In genomic region chr6:57267586-57268293, GRCh38 we compare ENCODE assay signal across 8 cellular contexts. TPM values are rescaled to one million over a fixed set of nuclear protein-coding genes. Genes with fewer than 3 reads are reported as not detected.
DNase-seq lines count a peak whose midpoint lies in the region; ATAC-seq, FAIRE-seq and TF ChIP-seq lines count a peak whose summit lies in the region.

No MANE protein-coding gene starts in this region.

- peak; percentile 31 for TF ChIP-seq CTCF in Calu3 (IDR thresholded peaks at IDR 0.05; ENCODE audit: unreplicated experiment)
- TF ChIP-seq CTCF in HFF-Myc (IDR thresholded peaks at IDR 0.05; ENCODE audit: low read depth, low read length, missing control alignments), result peak; percentile 62
- TF ChIP-seq CTCF in RWPE2 (IDR thresholded peaks at IDR 0.05; ENCODE audit: poor library complexity, severe bottlenecking), result peak; percentile 84
- peak; percentile 55 to 75 for TF ChIP-seq CTCF in mammary epithelial cell (conservative IDR thresholded peaks at IDR 0.05 in 1 of 2, IDR thresholded peaks at IDR 0.05 in 1 of 2; ENCODE audit: extremely low read depth in 1 of 2, insufficient read depth in 1 of 2, low read depth in 1 of 2, low read length in 2 of 2)
- TF ChIP-seq CTCF in liver (IDR thresholded peaks at IDR 0.05; ENCODE audit: low read depth, low read length, missing input control), result peak; percentile 24

- dilution Hi-C loops in mammary epithelial cell (cut with HindIII; ENCODE audit: low sequenced_read_pairs), result no loop called here

- H3K9me3 ChIP-seq in RWPE2 (ENCODE audit: severe bottlenecking) (no peaks in the 10 kb centered on the region), mammary epithelial cell (replicated peaks; ENCODE audit: insufficient read depth, low read length) (no peaks in the 10 kb centered on the region), liver (ENCODE audit: control insufficient read depth in 4 of 4, low read length in 3 of 4) (no peaks in the 10 kb centered on the region)

- intact Hi-C loops in Calu3 (cut with micrococcal nuclease; ENCODE audit: unreplicated experiment) (loop anchor here (1.0 to 2.0 kb wide), 2 partner anchors 45 to 49 kb away; partner anchors contain the start of gene RAB23), mammary epithelial cell (cut with micrococcal nuclease) (loop anchor here (1.0 kb wide), 1 partner anchor 49 kb away; no protein-coding TSS in a partner anchor)

- H3K4me3 ChIP-seq in HFF-Myc (replicated peaks; ENCODE audit: low read depth, low read length), result no peak overlapping the region
- no peak overlapping the region for H3K4me3 ChIP-seq in RWPE2 (ENCODE audit: severe bottlenecking)
- no peak overlapping the region for H3K4me3 ChIP-seq in mammary epithelial cell (replicated peaks in 1 of 3; ENCODE audit: insufficient read depth in 1 of 3, low read depth in 2 of 3, low read length in 3 of 3)
- H3K4me3 ChIP-seq in liver (ENCODE audit: low read depth in 1 of 3, low read length in 3 of 3), result no peak overlapping the region

- H4K20me1 ChIP-seq in mammary epithelial cell (ENCODE audit: insufficient read depth, low read length), result no peaks in the 10 kb centered on the region

- WGBS in mammary epithelial cell (ENCODE audit: low coverage, missing lambda C conversion rate), result 72% methylated on average over 9 of the region's 10 CpGs
- 86% methylated on average over 10 of the region's 10 CpGs for WGBS in liver

- peak overlapping the region; percentile 75 for H3K27ac ChIP-seq in RWPE2 (ENCODE audit: poor library complexity, severe bottlenecking)
- peak overlapping the region; percentile 24 for H3K27ac ChIP-seq in mammary epithelial cell (ENCODE audit: insufficient read depth, low read depth, low read length)
- no peak overlapping the region for H3K27ac ChIP-seq in liver (ENCODE audit: low read depth in 1 of 2, low read length in 2 of 2)

- no peak for FAIRE-seq in GM12891 (lab: Jason Lieb, UNC)

- no peaks in the 10 kb centered on the region for H3K4me1 Mint-ChIP-seq in Calu3 (ENCODE audit: low read depth, unreplicated experiment)

- no peaks in the 10 kb centered on the region for H3K36me3 ChIP-seq in RWPE2 (ENCODE audit: low read depth)
- H3K36me3 ChIP-seq in mammary epithelial cell (ENCODE audit: insufficient read depth, low read length), result no peaks in the 10 kb centered on the region
- H3K36me3 ChIP-seq in liver (ENCODE audit: control insufficient read depth in 4 of 4, insufficient read depth in 3 of 4, low read depth in 1 of 4, low read length in 3 of 4), result no peaks in the 10 kb centered on the region

- BruUV-seq in Calu3 (replicated peaks; lab: Mats Ljungman, UMichigan) (no TSS peak), mammary epithelial cell (replicated peaks; lab: Mats Ljungman, UMichigan) (no TSS peak)

- peaks cover 12% of the 10 kb centered on the region for H3K27me3 Mint-ChIP-seq in Calu3 (ENCODE audit: unreplicated experiment)

- ATAC-seq in RWPE2 (ENCODE audit: low read depth) (peak; percentile 100), GM18870 (IDR thresholded peaks at IDR 0.05; ENCODE audit: unreplicated experiment) (no peak)

- no peaks in the 10 kb centered on the region for H3K9me3 Mint-ChIP-seq in Calu3 (ENCODE audit: low read depth, unreplicated experiment)

- CTCF ChIA-PET in Calu3 (lab: Charles Lee) (no interaction called here), mammary epithelial cell (lab: Charles Lee; ENCODE audit: low non-redundant PET) (interaction anchor here (0.6 to 0.7 kb wide), 2 partner anchors 47 to 624 kb away, joined by 4 read pairs; no protein-coding TSS in a partner anchor)

- H3K79me2 ChIP-seq in mammary epithelial cell (ENCODE audit: insufficient read depth, low read length), result no peaks in the 10 kb centered on the region

- TF ChIP-seq POLR2A in GM12891 (IDR thresholded peaks at IDR 0.05; ENCODE audit: low read depth, low read length), result no peak

- H3K4me1 ChIP-seq in RWPE2 (ENCODE audit: insufficient read depth, poor library complexity, severe bottlenecking), result peaks cover 24% of the 10 kb centered on the region
- peaks cover 14% of the 10 kb centered on the region for H3K4me1 ChIP-seq in mammary epithelial cell (ENCODE audit: insufficient read depth, low read length)
- no peaks in the 10 kb centered on the region for H3K4me1 ChIP-seq in liver (ENCODE audit: control insufficient read depth in 4 of 4, insufficient read depth in 4 of 4, low read length in 3 of 4)

- no peaks in the 10 kb centered on the region for H3K36me3 Mint-ChIP-seq in Calu3 (ENCODE audit: insufficient read depth, unreplicated experiment)

- no peak overlapping the region for H3K27ac Mint-ChIP-seq in Calu3 (ENCODE audit: unreplicated experiment)

- peak overlapping the region; percentile 34 for H2AFZ ChIP-seq in mammary epithelial cell (ENCODE audit: low read depth, low read length)

- no peak overlapping the region for H3K9ac ChIP-seq in mammary epithelial cell (ENCODE audit: insufficient read depth, low read length)
- H3K9ac ChIP-seq in liver (ENCODE audit: low read depth in 1 of 2, low read length in 2 of 2), result no peak overlapping the region

- peak; percentile 39 to 63 for TF ChIP-seq RAD21 in liver (IDR thresholded peaks at IDR 0.05)

- H3K4me3 Mint-ChIP-seq in Calu3 (ENCODE audit: low read depth, unreplicated experiment), result no peak overlapping the region

- H3K27me3 ChIP-seq in RWPE2 (ENCODE audit: insufficient read depth, poor library complexity, severe bottlenecking) (no peaks in the 10 kb centered on the region), mammary epithelial cell (ENCODE audit: insufficient read depth, low read length) (no peaks in the 10 kb centered on the region), liver (ENCODE audit: control insufficient read depth in 4 of 4, insufficient read depth in 4 of 4, low read length in 3 of 4) (no peaks in the 10 kb centered on the region)

- H3K4me2 ChIP-seq in mammary epithelial cell (ENCODE audit: insufficient read depth, low read depth, low read length), result no peak overlapping the region

- DNase-seq in Calu3 (peak; percentile 68), HFF-Myc (ENCODE audit: extremely low read depth, low read depth) (peak; percentile 97), RWPE2 (ENCODE audit: low spot score) (no peak), mammary epithelial cell (peak; percentile 94), GM12891 (ENCODE audit: insufficient read length, low spot score) (no peak)
- DNase-seq in stimulated activated naive CD4-positive, alpha-beta T cell treated with Interleukin-2 at 50 U/mL for 16 hours (lab: John Stamatoyannopoulos, UW), result peak; percentile 4

- in situ Hi-C loops in mammary epithelial cell (cut with MboI; ENCODE audit: low sequenced_read_pairs in 2 of 2), result no loop called here

TF ChIP-seq in liver, 16 proteins besides CTCF, POLR2A, EP300 and RAD21 (continues in another document):
- no peak for TF ChIP-seq GABPA (IDR thresholded peaks at IDR 0.05 in 1 of 2, conservative IDR thresholded peaks at IDR 0.05 in 1 of 2)

TF ChIP-seq in GM12891, 5 proteins besides CTCF, POLR2A, EP300 and RAD21:
- TF ChIP-seq POLR2AphosphoS5 (IDR thresholded peaks at IDR 0.05; ENCODE audit: low read depth, low read length), result no peak
- no peak for TF ChIP-seq SPI1 (IDR thresholded peaks at IDR 0.05; ENCODE audit: low read depth, low read length)
- TF ChIP-seq POU2F2 (IDR thresholded peaks at IDR 0.05; ENCODE audit: low read depth, low read length), result no peak
- no peak for TF ChIP-seq PAX5 (IDR thresholded peaks at IDR 0.05; ENCODE audit: insufficient read depth, low read length, severe bottlenecking)
- no peak for TF ChIP-seq TAF1 (IDR thresholded peaks at IDR 0.05; ENCODE audit: low read depth, low read length)

RNA-seq across cellular contexts. Expression of gene RAB23, which starts 45.6 kb away (rescaled TPM):
- total RNA-seq in Calu3 (2022) (10.9 and 11.0 TPM in 2 replicates), mammary epithelial cell (10 to 100 TPM; 13.2 to 14.9 TPM), liver (1 to 10 TPM; 3.0 to 4.3 TPM)
- polyA plus RNA-seq in mammary epithelial cell (6.7 TPM), liver (1 to 10 TPM in 1 of 2 donors, under 1 TPM in 1; 0.60 to 1.7 TPM)
- 3.0 TPM for polyA minus RNA-seq in mammary epithelial cell
- 0.99 TPM for polyA plus RNA-seq in GM12891 (2012; ENCODE audit: low read depth, missing spikeins)

RNA-seq across cellular contexts. Expression of gene PRIM2, which starts 49.7 kb away (rescaled TPM):
- 31.8 and 32.3 TPM in 2 replicates for total RNA-seq in Calu3 (2022)
- 10 to 100 TPM; 10.8 to 20.5 TPM for total RNA-seq in mammary epithelial cell
- polyA plus RNA-seq in mammary epithelial cell, result 11.5 TPM
- 5.1 TPM for polyA minus RNA-seq in mammary epithelial cell
- total RNA-seq in liver, result 10 to 100 TPM in 1 of 2 donors, 1 to 10 TPM in 1; 5.1 to 13.0 TPM
- 1 to 10 TPM; 1.6 to 1.8 TPM for polyA plus RNA-seq in liver
- polyA plus RNA-seq in GM12891 (2012; ENCODE audit: low read depth, missing spikeins), result 13.4 TPM

Comparison
In these comparisons a context has a peak if more than half of its experiments do, and no peak if none do; other contexts are left out.
1. DNase-seq: peak in Calu3 (single experiment), HFF-Myc (single experiment), mammary epithelial cell (single experiment) and stimulated activated naive CD4-positive, alpha-beta T cell treated with Interleukin-2 at 50 U/mL for 16 hours (single experiment); none in RWPE2 (single experiment) and GM12891 (single experiment).
2. CTCF ChIP-seq: peak in every context shown above with its lines; median percentile 84 in RWPE2; 65 in mammary epithelial cell; 62 in HFF-Myc; 31 in Calu3; 24 in liver.
3. H3K27ac ChIP-seq: peak in RWPE2 (single experiment) and mammary epithelial cell (single experiment); none in liver (0 of 2).